26 cellular contexts compared by ENCODE assay signal in the genomic region with DNA sequence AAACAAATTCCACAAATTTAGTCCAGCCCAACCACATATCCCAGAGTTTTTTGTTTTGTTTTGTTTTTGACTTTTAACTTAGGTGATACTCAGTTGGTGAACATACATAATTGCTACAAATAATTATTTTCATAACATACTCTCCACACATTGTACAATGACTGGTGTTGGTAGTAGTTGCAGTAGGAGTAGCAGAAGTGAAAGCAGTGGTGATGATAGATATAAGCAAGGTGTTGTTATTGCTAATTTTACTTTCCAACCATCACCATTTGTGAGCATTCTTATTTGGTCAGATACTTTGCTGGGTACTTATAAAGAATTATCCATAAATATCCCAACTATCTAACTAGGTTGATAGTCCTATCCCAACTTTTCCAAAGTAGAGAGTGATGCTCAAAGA. TPM values are rescaled to one million over a fixed set of nuclear protein-coding genes. Genes with fewer than 3 reads are reported as not detected.
DNase-seq lines count a peak whose midpoint lies in the region; ATAC-seq and TF ChIP-seq lines count a peak whose summit lies in the region.
"Had no signal": no experiment of that assay in that cellular context is flagged by ENCODE, and none has a peak within 500 bp of the region (broad histone marks: within the 10 kb centered on the region; RNA-seq: fewer than 3 reads in every experiment).

No MANE protein-coding gene starts in this region.

- ATAC-seq in GM18519 (IDR thresholded peaks at IDR 0.05; ENCODE audit: low FRiP score, unreplicated experiment) (peak; percentile 55), GM21390 (IDR thresholded peaks at IDR 0.05; ENCODE audit: unreplicated experiment) (peak; percentile 65), HG03060 (IDR thresholded peaks at IDR 0.05; ENCODE audit: low read depth, unreplicated experiment) (peak; percentile 60), memory B cell (ENCODE audit: low read depth) (peak; percentile 68), HG03045 (IDR thresholded peaks at IDR 0.05; ENCODE audit: unreplicated experiment) (no peak), GM18498 (IDR thresholded peaks at IDR 0.05; ENCODE audit: unreplicated experiment) (no peak), SK-N-SH treated with all-trans-retinoic acid at 6 μM for 48 hours (no peak)
- ATAC-seq in CD4-positive, alpha-beta T cell (ENCODE audit: poor library complexity): no peak
- ATAC-seq: foreskin keratinocyte had no signal

- peaks cover 18% of the 10 kb centered on the region for H3K36me3 Mint-ChIP-seq in memory B cell
- no peaks in the 10 kb centered on the region for H3K36me3 Mint-ChIP-seq in CD4-positive, alpha-beta T cell (ENCODE audit: low read depth)
- H3K36me3 Mint-ChIP-seq: brain, immature natural killer cell had no signal

- no peaks in the 10 kb centered on the region for H3K27me3 Mint-ChIP-seq in memory B cell
- no peaks in the 10 kb centered on the region for H3K27me3 Mint-ChIP-seq in CD4-positive, alpha-beta T cell
- H3K27me3 Mint-ChIP-seq: brain had no signal

- no peak for TF ChIP-seq CTCF in CD4-positive, alpha-beta T cell (IDR thresholded peaks at IDR 0.05)

- intact Hi-C loops in CD4-positive, alpha-beta T cell (cut with DNase I, micrococcal nuclease): no loop called here

- POLR2A ChIA-PET in CD4-positive, alpha-beta T cell (lab: Charles Lee): no interaction called here

- peaks cover 38% of the 10 kb centered on the region for H3K4me1 Mint-ChIP-seq in memory B cell
- no peaks in the 10 kb centered on the region for H3K4me1 Mint-ChIP-seq in CD4-positive, alpha-beta T cell (ENCODE audit: low read depth)
- H3K4me1 Mint-ChIP-seq: immature natural killer cell had no signal

- CTCF ChIA-PET in CD4-positive, alpha-beta T cell (lab: Charles Lee): no interaction called here

- H3K9me3 ChIP-seq in CD4-positive, alpha-beta T cell (ENCODE audit: control insufficient read depth, low read length): no peaks in the 10 kb centered on the region
- H3K9me3 ChIP-seq: BLaER1, HAP-1 had no signal

- H3K27ac ChIP-seq in CD4-positive, alpha-beta T cell (ENCODE audit: low read depth, low read length): no peak overlapping the region
- H3K27ac ChIP-seq: BLaER1, foreskin keratinocyte, HL-60 had no signal

- no peaks in the 10 kb centered on the region for H3K9me3 Mint-ChIP-seq in memory B cell
- peaks cover 2% of the 10 kb centered on the region for H3K9me3 Mint-ChIP-seq in CD4-positive, alpha-beta T cell
- H3K9me3 Mint-ChIP-seq: brain had no signal

- H3K27me3 ChIP-seq in CD4-positive, alpha-beta T cell (ENCODE audit: control insufficient read depth, insufficient read depth, low read length): no peaks in the 10 kb centered on the region
- H3K27me3 ChIP-seq: BLaER1, foreskin keratinocyte had no signal

- DNase-seq in memory B cell (ENCODE audit: low spot score in 2 of 2): no peak
- no peak for DNase-seq in CD4-positive, alpha-beta T cell
- DNase-seq: activated CD4-positive, alpha-beta T cell treated with anti-CD3 and anti-CD28 coated beads for 4 hours; activated naive CD4-positive, alpha-beta T cell; activated T-cell treated with anti-CD3 and anti-CD28 coated beads, Interleukin-2, amount 50 U/mL, for 48 hours; DMS79 treated with DMSO at 0.1 percent for 48 hours; effector CD8-positive, alpha-beta T cell; erythroblast; foreskin keratinocyte; hippocampal formation; immature natural killer cell; NCI-H1048; NCI-H1694 treated with DMSO at 0.1 percent for 48 hours; NCI-H526; occipital lobe; T-helper 2 cell had no signal

- no peak overlapping the region for H3K4me3 Mint-ChIP-seq in memory B cell
- H3K4me3 Mint-ChIP-seq in CD4-positive, alpha-beta T cell: no peak overlapping the region
- H3K4me3 Mint-ChIP-seq: brain, immature natural killer cell had no signal

- peak overlapping the region; percentile 29 for H3K27ac Mint-ChIP-seq in memory B cell
- H3K27ac Mint-ChIP-seq in CD4-positive, alpha-beta T cell: no peak overlapping the region
- H3K27ac Mint-ChIP-seq: brain, immature natural killer cell had no signal

TF ChIP-seq in SK-N-SH treated with all-trans-retinoic acid at 6 μM for 48 hours, 23 proteins besides CTCF, POLR2A, EP300 and RAD21:
- TF ChIP-seq ESRRG (CRISPR knock-in tag; IDR thresholded peaks at IDR 0.05) (no peak), GLIS3 (CRISPR knock-in tag; IDR thresholded peaks at IDR 0.05) (no peak), PPARA (CRISPR knock-in tag; IDR thresholded peaks at IDR 0.05; ENCODE audit: borderline replicate concordance) (no peak), CSDC2 (CRISPR knock-in tag; IDR thresholded peaks at IDR 0.05) (no peak), RARB (CRISPR knock-in tag; IDR thresholded peaks at IDR 0.05) (no peak), OSR1 (CRISPR knock-in tag; IDR thresholded peaks at IDR 0.05) (no peak), CREB5 (CRISPR knock-in tag; IDR thresholded peaks at IDR 0.05; ENCODE audit: low read depth) (no peak)
- TF ChIP-seq, protein P1, sequence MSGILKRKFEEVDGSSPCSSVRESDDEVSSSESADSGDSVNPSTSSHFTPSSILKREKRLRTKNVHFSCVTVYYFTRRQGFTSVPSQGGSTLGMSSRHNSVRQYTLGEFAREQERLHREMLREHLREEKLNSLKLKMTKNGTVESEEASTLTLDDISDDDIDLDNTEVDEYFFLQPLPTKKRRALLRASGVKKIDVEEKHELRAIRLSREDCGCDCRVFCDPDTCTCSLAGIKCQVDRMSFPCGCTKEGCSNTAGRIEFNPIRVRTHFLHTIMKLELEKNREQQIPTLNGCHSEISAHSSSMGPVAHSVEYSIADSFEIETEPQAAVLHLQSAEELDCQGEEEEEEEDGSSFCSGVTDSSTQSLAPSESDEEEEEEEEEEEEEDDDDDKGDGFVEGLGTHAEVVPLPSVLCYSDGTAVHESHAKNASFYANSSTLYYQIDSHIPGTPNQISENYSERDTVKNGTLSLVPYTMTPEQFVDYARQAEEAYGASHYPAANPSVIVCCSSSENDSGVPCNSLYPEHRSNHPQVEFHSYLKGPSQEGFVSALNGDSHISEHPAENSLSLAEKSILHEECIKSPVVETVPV (CRISPR knock-in tag; IDR thresholded peaks at IDR 0.05): no peak
- TF ChIP-seq, protein P2, sequence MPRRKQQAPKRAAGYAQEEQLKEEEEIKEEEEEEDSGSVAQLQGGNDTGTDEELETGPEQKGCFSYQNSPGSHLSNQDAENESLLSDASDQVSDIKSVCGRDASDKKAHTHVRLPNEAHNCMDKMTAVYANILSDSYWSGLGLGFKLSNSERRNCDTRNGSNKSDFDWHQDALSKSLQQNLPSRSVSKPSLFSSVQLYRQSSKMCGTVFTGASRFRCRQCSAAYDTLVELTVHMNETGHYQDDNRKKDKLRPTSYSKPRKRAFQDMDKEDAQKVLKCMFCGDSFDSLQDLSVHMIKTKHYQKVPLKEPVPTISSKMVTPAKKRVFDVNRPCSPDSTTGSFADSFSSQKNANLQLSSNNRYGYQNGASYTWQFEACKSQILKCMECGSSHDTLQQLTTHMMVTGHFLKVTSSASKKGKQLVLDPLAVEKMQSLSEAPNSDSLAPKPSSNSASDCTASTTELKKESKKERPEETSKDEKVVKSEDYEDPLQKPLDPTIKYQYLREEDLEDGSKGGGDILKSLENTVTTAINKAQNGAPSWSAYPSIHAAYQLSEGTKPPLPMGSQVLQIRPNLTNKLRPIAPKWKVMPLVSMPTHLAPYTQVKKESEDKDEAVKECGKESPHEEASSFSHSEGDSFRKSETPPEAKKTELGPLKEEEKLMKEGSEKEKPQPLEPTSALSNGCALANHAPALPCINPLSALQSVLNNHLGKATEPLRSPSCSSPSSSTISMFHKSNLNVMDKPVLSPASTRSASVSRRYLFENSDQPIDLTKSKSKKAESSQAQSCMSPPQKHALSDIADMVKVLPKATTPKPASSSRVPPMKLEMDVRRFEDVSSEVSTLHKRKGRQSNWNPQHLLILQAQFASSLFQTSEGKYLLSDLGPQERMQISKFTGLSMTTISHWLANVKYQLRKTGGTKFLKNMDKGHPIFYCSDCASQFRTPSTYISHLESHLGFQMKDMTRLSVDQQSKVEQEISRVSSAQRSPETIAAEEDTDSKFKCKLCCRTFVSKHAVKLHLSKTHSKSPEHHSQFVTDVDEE (CRISPR knock-in tag; IDR thresholded peaks at IDR 0.05): no peak

RNA-seq across cellular contexts. Expression of gene ARHGAP24, which starts 47.3 kb away (rescaled TPM):
- total RNA-seq in CD4-positive, alpha-beta T cell: under 1 TPM; 0.30 to 0.53 TPM

Comparison
In these comparisons a context has a peak if more than half of its experiments do, and no peak if none do; other contexts are left out.
1. ATAC-seq: peak in GM18519 (single experiment), GM21390 (single experiment), HG03060 (single experiment) and memory B cell (single experiment); none in CD4-positive, alpha-beta T cell (single experiment), HG03045 (single experiment), GM18498 (single experiment) and SK-N-SH treated with all-trans-retinoic acid at 6 μM for 48 hours (single experiment).